23 cellular contexts compared by ENCODE assay signal in genomic region chr9:110140276-110140675, GRCh38.
DNase-seq lines count a peak whose midpoint lies in the region; ATAC-seq and TF ChIP-seq lines count a peak whose summit lies in the region.
"Had no signal": no experiment of that assay in that cellular context is flagged by ENCODE, and none has a peak within 500 bp of the region (broad histone marks: within the 10 kb centered on the region; RNA-seq: fewer than 3 reads in every experiment).

No MANE protein-coding gene starts in this region.

- H3F3A ChIP-seq in GM23248 (ENCODE audit: insufficient read depth), result peaks cover 68% of the 10 kb centered on the region

- H3K27ac ChIP-seq in GM23248 (peak overlapping the region; percentile 74), RWPE1 (peak overlapping the region; percentile 55; the same call in 1 of the 2 replicates), esophagus muscularis mucosa (replicated peaks in 1 of 4) (peak overlapping the region in 3 of 4 donors; percentile 43 to 59 (median 51)), subcutaneous abdominal adipose tissue (ENCODE audit: low read depth, low read length) (peak overlapping the region; percentile 76), SJCRH30 (no peak overlapping the region)

- H3K79me2 ChIP-seq in GM23248 (ENCODE audit: insufficient read depth), result peaks cover 93% of the 10 kb centered on the region

- no peaks in the 10 kb centered on the region for H3K27me3 ChIP-seq in GM23248 (replicated peaks; ENCODE audit: insufficient read depth)
- no peaks in the 10 kb centered on the region for H3K27me3 ChIP-seq in esophagus muscularis mucosa
- H3K27me3 ChIP-seq in subcutaneous abdominal adipose tissue (ENCODE audit: control insufficient read depth in 5 of 5, insufficient read depth in 4 of 5, low read length in 5 of 5), result no peaks in the 10 kb centered on the region
- H3K27me3 ChIP-seq in SJCRH30, result no peaks in the 10 kb centered on the region
- H3K27me3 ChIP-seq: BE2C, esophagus squamous epithelium, tibial artery had no signal

- H3K9ac ChIP-seq in GM23248, result no peak overlapping the region
- H3K9ac ChIP-seq in subcutaneous abdominal adipose tissue (ENCODE audit: low read length in 5 of 5), result peak overlapping the region in 1 of 5 donors; percentile 65

- H3K4me3 ChIP-seq in GM23248 (no peak overlapping the region), esophagus muscularis mucosa (no peak overlapping the region), subcutaneous abdominal adipose tissue (ENCODE audit: low read depth in 1 of 5, low read length in 5 of 5) (no peak overlapping the region), SJCRH30 (no peak overlapping the region)
- H3K4me3 ChIP-seq: esophagus squamous epithelium, tibial artery had no signal

- H3K9me3 ChIP-seq in GM23248 (ENCODE audit: low read depth) (no peaks in the 10 kb centered on the region), esophagus muscularis mucosa (no peaks in the 10 kb centered on the region), subcutaneous abdominal adipose tissue (ENCODE audit: control insufficient read depth in 5 of 5, low read length in 5 of 5) (no peaks in the 10 kb centered on the region), SJCRH30 (replicated peaks) (no peaks in the 10 kb centered on the region)
- H3K9me3 ChIP-seq: BE2C, esophagus squamous epithelium, tibial artery had no signal

- in situ Hi-C loops in GM23248 (cut with MboI), result no loop called here

- WGBS in GM23248 (ENCODE audit: low coverage in 1 of 2, low lambda C conversion rate in 2 of 2, missing lambda C conversion rate in 2 of 2), 2 experiments, result 86 to 89% methylated on average over 4 of the region's 4 CpGs
- WGBS in esophagus muscularis mucosa, result 81% methylated on average over 4 of the region's 4 CpGs

- TF ChIP-seq EP300 in esophagus muscularis mucosa (IDR thresholded peaks at IDR 0.05), result no peak

- POLR2A ChIA-PET in RWPE1 (lab: Yijun Ruan, JAX; ENCODE audit: low non-redundant PET), result no interaction called here

- H4K20me1 ChIP-seq in GM23248 (ENCODE audit: insufficient read depth), result peaks cover 5% of the 10 kb centered on the region; the same call in 1 of the 2 replicates

- H3K4me2 ChIP-seq in GM23248 (ENCODE audit: unreplicated experiment), result peak overlapping the region; percentile 45

- no peaks in the 10 kb centered on the region for H3K9me2 ChIP-seq in GM23248 (ENCODE audit: insufficient read depth)

- DNase-seq in GM23248 (no peak), RWPE1 (ENCODE audit: low spot score) (no peak), esophagus muscularis mucosa (ENCODE audit: extremely low spot score) (no peak), SJCRH30 (no peak), NCI-H82 (lab: John Stamatoyannopoulos, UW) (no peak)
- DNase-seq: activated naive CD4-positive, alpha-beta T cell treated with anti-CD3 and anti-CD28 coated beads for 36 hours; activated T-cell treated with anti-CD3 and anti-CD28 coated beads, Interleukin-2, amount 50 U/mL, for 4 hours; BE2C; DMS79 treated with DMSO at 0.1 percent for 48 hours; esophagus squamous epithelium; glutamatergic neuron; left cardiac atrium; natural killer cell; NCI-H146; NCI-H2171 treated with DMSO at 0.1 percent for 48 hours; NCI-H774; stimulated activated naive CD4-positive, alpha-beta T cell; tibial artery had no signal

- TF ChIP-seq CTCF in RWPE1 (conservative IDR thresholded peaks at IDR 0.05; ENCODE audit: low read depth), result no peak
- TF ChIP-seq CTCF in esophagus muscularis mucosa (IDR thresholded peaks at IDR 0.05), result peak in 1 of 3 experiments; percentile 8

- intact Hi-C loops in esophagus muscularis mucosa (cut with DNase I), result loop anchor here (5.0 kb wide), 1 partner anchor 93 kb away; no protein-coding TSS in a partner anchor

- H3K4me1 ChIP-seq in GM23248 (ENCODE audit: insufficient read depth) (peaks cover 62% of the 10 kb centered on the region), esophagus muscularis mucosa (peaks cover 63 to 89% (median 81%) of the 10 kb centered on the region in 4 donors), subcutaneous abdominal adipose tissue (ENCODE audit: control insufficient read depth in 5 of 5, insufficient read depth in 5 of 5, low read length in 5 of 5) (peaks cover 6 to 56% (median 23%) of the 10 kb centered on the region in 5 donors), SJCRH30 (peaks cover 8% of the 10 kb centered on the region)
- H3K4me1 ChIP-seq: BE2C had no signal

- H3K36me3 ChIP-seq in GM23248 (ENCODE audit: low read depth) (peaks cover 43% of the 10 kb centered on the region), esophagus muscularis mucosa (peaks cover 18 to 48% (median 29%) of the 10 kb centered on the region in 4 donors), subcutaneous abdominal adipose tissue (ENCODE audit: control insufficient read depth in 5 of 5, insufficient read depth in 5 of 5, low read length in 5 of 5) (peaks cover 10 to 48% (median 37%) of the 10 kb centered on the region in 5 donors), SJCRH30 (peaks cover 39% of the 10 kb centered on the region)
- H3K36me3 ChIP-seq: BE2C had no signal

- H2AFZ ChIP-seq in GM23248, result no peak overlapping the region

- CTCF ChIA-PET in RWPE1 (lab: Yijun Ruan, JAX), result no interaction called here

- no peak for ATAC-seq in HG02884 (IDR thresholded peaks at IDR 0.05; ENCODE audit: unreplicated experiment)
- ATAC-seq: activated CD4-positive, CD25-positive, alpha-beta regulatory T cell treated with anti-CD3 and anti-CD28 coated beads, Interleukin-2, amount 50 U/mL, for 24 hours; activated T-cell treated with anti-CD3 and anti-CD28 coated beads, Interleukin-2, amount 50 U/mL, for 4 hours; natural killer cell; Panc1; sciatic nerve had no signal

- no peak for TF ChIP-seq POLR2A in esophagus muscularis mucosa (IDR thresholded peaks at IDR 0.05; ENCODE audit: low read depth)
